Comparison of ENCODE assay signal across 9 cellular contexts in the genomic region with DNA sequence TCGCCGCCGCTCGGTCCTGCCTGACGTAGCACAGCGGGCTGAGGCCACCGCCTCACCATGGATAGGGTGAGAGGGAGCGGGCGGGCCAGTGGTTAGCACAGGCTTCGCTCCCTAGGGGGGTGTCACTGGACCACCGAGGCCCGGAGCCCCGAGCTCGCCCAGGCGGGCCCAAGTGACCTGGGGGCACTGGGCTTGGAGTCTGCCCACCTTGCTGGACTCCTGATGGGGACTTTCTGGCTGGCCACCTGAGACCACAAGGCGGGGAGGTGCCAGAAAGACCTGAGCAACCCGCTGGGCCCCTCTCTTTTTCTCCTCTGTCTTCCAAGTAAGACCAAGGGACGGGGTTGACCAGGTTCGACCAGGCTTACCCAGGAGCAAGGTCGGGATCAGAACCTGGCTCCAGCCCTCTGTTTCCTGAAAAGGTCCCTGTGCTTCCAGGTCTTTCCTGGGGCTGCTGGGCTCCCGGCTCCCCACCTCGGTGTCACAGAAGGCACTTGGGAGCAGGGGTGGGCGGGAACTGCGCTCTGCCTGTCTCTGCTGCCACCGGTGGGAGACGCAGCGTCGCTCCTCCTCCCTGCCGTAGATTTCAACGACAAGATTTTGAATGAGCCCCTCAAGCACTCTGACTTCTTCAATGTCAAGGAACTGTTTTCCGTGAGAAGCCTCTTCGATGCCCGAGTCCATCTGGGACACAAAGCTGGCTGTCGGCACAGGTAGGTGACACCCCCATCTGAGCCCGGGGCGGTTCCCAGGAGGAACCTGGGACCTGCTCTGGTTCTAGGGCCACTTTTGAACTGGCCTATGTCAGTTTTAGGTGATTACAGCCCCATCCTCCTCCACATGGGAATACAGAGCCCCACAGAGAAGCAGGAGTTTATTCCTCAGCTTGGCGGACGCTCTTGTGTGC. TPM values are rescaled to one million over a fixed set of nuclear protein-coding genes. Genes with fewer than 3 reads are reported as not detected.
DNase-seq lines count a peak whose midpoint lies in the region; ATAC-seq and TF ChIP-seq lines count a peak whose summit lies in the region.
"Had no signal": no experiment of that assay in that cellular context is flagged by ENCODE, and none has a peak within 500 bp of the region (broad histone marks: within the 10 kb centered on the region; RNA-seq: fewer than 3 reads in every experiment).

No MANE protein-coding gene starts in this region.

- intact Hi-C loops in activated B cell treated with CpG ODN at 0.5 μM for 24 hours (cut with micrococcal nuclease) (loop anchor here (5.0 kb wide), 1 partner anchor 1434 kb away; a partner anchor contains a TSS), head of caudate nucleus (cut with DNase I) (no loop called here)

- H3K36me3 Mint-ChIP-seq in activated B cell treated with CpG ODN at 0.5 μM for 24 hours (ENCODE audit: low read depth): peaks cover 37% of the 10 kb centered on the region

- no peak overlapping the region for H3K27ac ChIP-seq in AG04450 (ENCODE audit: low read depth, low read length)

- ATAC-seq in GM21737 (IDR thresholded peaks at IDR 0.05; ENCODE audit: unreplicated experiment): peak; percentile 34
- ATAC-seq in activated B cell treated with CpG ODN at 0.5 μM for 24 hours (ENCODE audit: low read depth): peak; percentile 25

- TF ChIP-seq CTCF in AG04450 (IDR thresholded peaks at IDR 0.05; ENCODE audit: low read depth, low read length) (no peak), activated B cell treated with CpG ODN at 0.5 μM for 24 hours (IDR thresholded peaks at IDR 0.05) (no peak), retinal pigment epithelial cell (conservative IDR thresholded peaks at IDR 0.05; ENCODE audit: low read depth, low read length) (no peak)

- no peaks in the 10 kb centered on the region for H3K27me3 ChIP-seq in AG04450 (ENCODE audit: control insufficient read depth, insufficient read depth, low read length)

- POLR2A ChIA-PET in AG04450 (lab: Yijun Ruan, JAX) (no interaction called here), activated B cell treated with CpG ODN at 0.5 μM for 24 hours (lab: Charles Lee) (no interaction called here)

- no peak overlapping the region for H3K27ac Mint-ChIP-seq in activated B cell treated with CpG ODN at 0.5 μM for 24 hours

- CTCF ChIA-PET in AG04450 (lab: Charles Lee): interaction anchor here (1.0 kb wide), 1 partner anchor 11 kb away, joined by 3 read pairs; no protein-coding TSS in a partner anchor
- CTCF ChIA-PET in activated B cell treated with CpG ODN at 0.5 μM for 24 hours (lab: Charles Lee): interaction anchor here (1.0 kb wide), 1 partner anchor 10 kb away, joined by 5 read pairs; no protein-coding TSS in a partner anchor

- no peaks in the 10 kb centered on the region for H3K9me3 Mint-ChIP-seq in activated B cell treated with CpG ODN at 0.5 μM for 24 hours

- peak overlapping the region; percentile 97 for H3K4me3 Mint-ChIP-seq in activated B cell treated with CpG ODN at 0.5 μM for 24 hours

- peaks cover 30% of the 10 kb centered on the region for H3K4me1 Mint-ChIP-seq in activated B cell treated with CpG ODN at 0.5 μM for 24 hours

- no peak for DNase-seq in AG04450 (ENCODE audit: low read depth, low spot score)
- DNase-seq in activated B cell treated with CpG ODN at 0.5 μM for 24 hours: no peak
- peak in 40 of 42 donors; percentile 17 to 83 (median 59) for DNase-seq in head of caudate nucleus
- DNase-seq in retinal pigment epithelial cell (ENCODE audit: low read depth): no peak
- DNase-seq in NCI-H2107 (lab: John Stamatoyannopoulos, UW): no peak
- DNase-seq in SKM-1 treated with dmso at 0.1 percent for 144 hours (lab: John Stamatoyannopoulos, UW; ENCODE audit: unreplicated experiment): no peak
- DNase-seq in Kasumi-1 (lab: John Stamatoyannopoulos, UW): no peak

- no peaks in the 10 kb centered on the region; the same call in 1 of the 2 replicates for H3K9me3 ChIP-seq in AG04450 (ENCODE audit: control insufficient read depth, insufficient read depth, low read length)

- H3K27me3 Mint-ChIP-seq in activated B cell treated with CpG ODN at 0.5 μM for 24 hours: no peaks in the 10 kb centered on the region

- H3K4me3 ChIP-seq in AG04450 (ENCODE audit: low read depth, low read length) (peak overlapping the region; percentile 80), retinal pigment epithelial cell (ENCODE audit: low read length) (peak overlapping the region; percentile 74)

RNA-seq across cellular contexts. Expression of a gene that starts 1.0 kb away (rescaled TPM):
- 39.9 and 53.4 TPM in 2 replicates for polyA plus RNA-seq in AG04450 (2011; rRNA removed)
- polyA minus RNA-seq in AG04450 (2011; rRNA and poly(A)+ RNA removed): 53.3 and 66.9 TPM in 2 replicates
- total RNA-seq in activated B cell treated with CpG ODN at 0.5 μM for 24 hours: 35.1 and 39.7 TPM in 2 replicates

RNA-seq across cellular contexts. Expression of a gene that starts 19.7 kb away (rescaled TPM):
- not detected in 2 replicates for polyA plus RNA-seq in AG04450 (2011; rRNA removed)
- polyA minus RNA-seq in AG04450 (2011; rRNA and poly(A)+ RNA removed): not detected in 2 replicates
- total RNA-seq in activated B cell treated with CpG ODN at 0.5 μM for 24 hours: not detected in 2 replicates
- total RNA-seq: glomerular endothelial cell had no signal

RNA-seq across cellular contexts. Expression of a gene that starts 21.9 kb away (rescaled TPM):
- 3.2 and 3.3 TPM in 2 replicates for polyA plus RNA-seq in AG04450 (2011; rRNA removed)
- 3.6 and 4.1 TPM in 2 replicates for polyA minus RNA-seq in AG04450 (2011; rRNA and poly(A)+ RNA removed)
- 3.1 and 6.7 TPM in 2 replicates for total RNA-seq in activated B cell treated with CpG ODN at 0.5 μM for 24 hours

RNA-seq across cellular contexts. Expression of a gene that starts 44.4 kb away (rescaled TPM):
- not detected in 2 replicates for polyA plus RNA-seq in AG04450 (2011; rRNA removed)
- polyA minus RNA-seq in AG04450 (2011; rRNA and poly(A)+ RNA removed): not detected in 2 replicates
- not detected in 2 replicates for total RNA-seq in activated B cell treated with CpG ODN at 0.5 μM for 24 hours
- total RNA-seq: glomerular endothelial cell had no signal

Comparison
In these comparisons a context has a peak if more than half of its experiments do, and no peak if none do; other contexts are left out.
1. DNase-seq: peak in head of caudate nucleus (40 of 42); none in AG04450 (single experiment), activated B cell treated with CpG ODN at 0.5 μM for 24 hours (single experiment), retinal pigment epithelial cell (single experiment), NCI-H2107 (single experiment), SKM-1 treated with dmso at 0.1 percent for 144 hours (single experiment) and Kasumi-1 (0 of 2).